12 cellular contexts compared by ENCODE assay signal in genomic region chr11:116837231-116838091, GRCh38. TPM values are rescaled to one million over a fixed set of nuclear protein-coding genes. Genes with fewer than 3 reads are reported as not detected.
DNase-seq lines count a peak whose midpoint lies in the region; ATAC-seq and TF ChIP-seq lines count a peak whose summit lies in the region.
"Had no signal": no experiment of that assay in that cellular context is flagged by ENCODE, and none has a peak within 500 bp of the region (broad histone marks: within the 10 kb centered on the region; RNA-seq: fewer than 3 reads in every experiment).

Gene APOA1, minus strand, starts transcription at chr11:116837622. Its CDS starts 235 bp downstream, at chr11:116837387.

- DNase-seq in heart left ventricle (peak in 2 of 5 donors; percentile 41 to 49), Right ventricle myocardium superior (no peak), heart right ventricle (peak in 1 of 2 donors; percentile 24), neural progenitor cell (ENCODE audit: low spot score) (peak; percentile 50), NAMALWA (ENCODE audit: low spot score) (no peak)
- DNase-seq in activated CD4-positive, alpha-beta T cell treated with anti-CD3 and anti-CD28 coated beads for 36 hours: no peak
- DNase-seq: transverse colon had no signal

- H3K4me2 ChIP-seq in neural progenitor cell: no peak within 1 kb of the TSS

- H3K27me3 ChIP-seq in heart left ventricle: no peaks in the 10 kb centered on the region
- no peaks in the 10 kb centered on the region for H3K27me3 ChIP-seq in heart right ventricle
- H3K27me3 ChIP-seq in neural progenitor cell: peaks cover 19% of the 10 kb centered on the region
- H3K27me3 ChIP-seq: breast epithelium, transverse colon had no signal

- peaks cover 2% of the 10 kb centered on the region for H3K27me3 Mint-ChIP-seq in neural progenitor cell (ENCODE audit: insufficient read depth, low read depth)
- H3K27me3 Mint-ChIP-seq in activated CD4-positive, alpha-beta T cell treated with anti-CD3 and anti-CD28 coated beads for 36 hours: peaks cover 3% of the 10 kb centered on the region

- H3K4me1 ChIP-seq in heart left ventricle: peaks cover 0 to 62% (median 29%) of the 10 kb centered on the region in 12 donors
- H3K4me1 ChIP-seq in heart right ventricle: peaks cover 11 to 63% (median 38%) of the 10 kb centered on the region in 9 donors
- peaks cover 14% of the 10 kb centered on the region for H3K4me1 ChIP-seq in neural progenitor cell
- H3K4me1 ChIP-seq: breast epithelium had no signal

- peaks cover 6% of the 10 kb centered on the region for H3F3A ChIP-seq in neural progenitor cell (ENCODE audit: low read depth)

- H3K4me3 Mint-ChIP-seq in neural progenitor cell: no peak within 1 kb of the TSS
- no peak within 1 kb of the TSS for H3K4me3 Mint-ChIP-seq in activated CD4-positive, alpha-beta T cell treated with anti-CD3 and anti-CD28 coated beads for 36 hours

- peak in 3 of 4 donors; percentile 20 to 39 (median 22) for ATAC-seq in heart left ventricle
- no peak for ATAC-seq in Right ventricle myocardium superior (ENCODE audit: poor library complexity)
- ATAC-seq in heart right ventricle: peak in 3 of 8 donors; percentile 8 to 55 (median 14)
- ATAC-seq in GM21717 (IDR thresholded peaks at IDR 0.05; ENCODE audit: unreplicated experiment): no peak
- no peak for ATAC-seq in GM18498 (IDR thresholded peaks at IDR 0.05; ENCODE audit: unreplicated experiment)
- no peak for ATAC-seq in activated CD4-positive, alpha-beta T cell treated with anti-CD3 and anti-CD28 coated beads for 36 hours

- TF ChIP-seq CTCF in heart left ventricle (IDR thresholded peaks at IDR 0.05): no peak
- TF ChIP-seq CTCF in heart right ventricle (IDR thresholded peaks at IDR 0.05): no peak
- no peak for TF ChIP-seq CTCF in neural progenitor cell (IDR thresholded peaks at IDR 0.05)

- H3K4me1 Mint-ChIP-seq in neural progenitor cell: peaks cover 41% of the 10 kb centered on the region
- peaks cover 11% of the 10 kb centered on the region for H3K4me1 Mint-ChIP-seq in activated CD4-positive, alpha-beta T cell treated with anti-CD3 and anti-CD28 coated beads for 36 hours

- no peaks in the 10 kb centered on the region for H3K36me3 ChIP-seq in heart left ventricle
- peaks cover 0 to 1% (median 0%) of the 10 kb centered on the region in 9 donors for H3K36me3 ChIP-seq in heart right ventricle
- no peaks in the 10 kb centered on the region for H3K36me3 ChIP-seq in neural progenitor cell
- H3K36me3 ChIP-seq: breast epithelium, transverse colon had no signal

- H3K27ac ChIP-seq in heart left ventricle (peak within 1 kb of the TSS; percentile 69 to 90 (median 82)), heart right ventricle (peak within 1 kb of the TSS; percentile 36 to 88 (median 83)), neural progenitor cell (no peak within 1 kb of the TSS)
- H3K27ac ChIP-seq: epithelial cell of prostate had no signal

- H3K27ac Mint-ChIP-seq in neural progenitor cell: peak within 1 kb of the TSS; percentile 94
- no peak within 1 kb of the TSS for H3K27ac Mint-ChIP-seq in activated CD4-positive, alpha-beta T cell treated with anti-CD3 and anti-CD28 coated beads for 36 hours

- no peak for TF ChIP-seq POLR2A in heart left ventricle (IDR thresholded peaks at IDR 0.05)

- no peaks in the 10 kb centered on the region for H3K36me3 Mint-ChIP-seq in neural progenitor cell
- no peaks in the 10 kb centered on the region for H3K36me3 Mint-ChIP-seq in activated CD4-positive, alpha-beta T cell treated with anti-CD3 and anti-CD28 coated beads for 36 hours (ENCODE audit: low read depth)

- intact Hi-C loops in heart left ventricle (cut with DNase I): loop anchor here in 4 of 10 donors (2.0 to 5.0 kb wide), 2 partner anchors 45 to 47 kb away; partner anchors contain the start of gene APOA5 (in 4 of the 4)
- intact Hi-C loops in Right ventricle myocardium superior (cut with DNase I): no loop called here
- intact Hi-C loops in heart right ventricle (cut with DNase I): loop anchor here in 7 of 10 donors (2.0 to 5.0 kb wide), 5 partner anchors 35 to 49 kb away; partner anchors contain the start of genes APOA5 (in 5 of the 7) and ZPR1 (in 1 of the 7)
- intact Hi-C loops in activated CD4-positive, alpha-beta T cell treated with anti-CD3 and anti-CD28 coated beads for 36 hours (cut with DNase I, micrococcal nuclease): loop anchor here in 1 of 2 experiments (5.0 kb wide), 1 partner anchor 105 kb away; no protein-coding TSS in a partner anchor

- peak within 1 kb of the TSS; percentile 50 for H2AFZ ChIP-seq in neural progenitor cell (replicated peaks)

- H3K79me2 ChIP-seq in neural progenitor cell (ENCODE audit: low read depth): no peaks in the 10 kb centered on the region

- WGBS in heart left ventricle, 4 donors: 51 to 60% (median 56%) methylated on average over 13 to 19 of the region's 19 CpGs
- WGBS in heart right ventricle, 2 donors: 55 to 57% methylated on average over 17 to 19 of the region's 19 CpGs

- no peak within 1 kb of the TSS for H3K9ac ChIP-seq in neural progenitor cell

- H3K9me3 ChIP-seq in heart left ventricle (no peaks in the 10 kb centered on the region), heart right ventricle (no peaks in the 10 kb centered on the region), neural progenitor cell (ENCODE audit: low read depth) (no peaks in the 10 kb centered on the region)
- H3K9me3 ChIP-seq: breast epithelium, transverse colon had no signal

- no peaks in the 10 kb centered on the region for H4K20me1 ChIP-seq in neural progenitor cell (ENCODE audit: low read depth)

- POLR2A ChIA-PET in activated CD4-positive, alpha-beta T cell treated with anti-CD3 and anti-CD28 coated beads for 36 hours (lab: Charles Lee): no interaction called here

- no peaks in the 10 kb centered on the region for H3K9me3 Mint-ChIP-seq in neural progenitor cell
- H3K9me3 Mint-ChIP-seq in activated CD4-positive, alpha-beta T cell treated with anti-CD3 and anti-CD28 coated beads for 36 hours (ENCODE audit: low read depth): no peaks in the 10 kb centered on the region

- peak within 1 kb of the TSS in 6 of 12 donors; percentile 37 to 55 (median 46) for H3K4me3 ChIP-seq in heart left ventricle
- peak within 1 kb of the TSS in 5 of 10 donors; percentile 42 to 53 (median 49) for H3K4me3 ChIP-seq in heart right ventricle
- no peak within 1 kb of the TSS for H3K4me3 ChIP-seq in neural progenitor cell

- CTCF ChIA-PET in activated CD4-positive, alpha-beta T cell treated with anti-CD3 and anti-CD28 coated beads for 36 hours (lab: Charles Lee): interaction anchor here (0.7 to 5.7 kb wide), 8 partner anchors 10 to 296 kb away, joined by 3 to 89 read pairs (median 10); partner anchors contain the start of genes APOA5 and ZPR1

RNA-seq across cellular contexts. Expression of gene APOA1, which starts in this region (rescaled TPM):
- total RNA-seq in heart left ventricle: 100 to 1,000 TPM in 2 of 9 donors, 10 to 100 TPM in 6, 1 to 10 TPM in 1; 10.0 to 383 (median 59.3) TPM
- 100 to 1,000 TPM in 1 of 2 donors, 10 to 100 TPM in 1; 87.7 to 422 TPM for polyA plus RNA-seq in heart left ventricle
- 8.4 TPM for total RNA-seq in Right ventricle myocardium superior
- total RNA-seq in heart right ventricle: 100 to 1,000 TPM in 2 of 10 donors, 10 to 100 TPM in 7, 1 to 10 TPM in 1; 3.8 to 178 (median 69.1) TPM
- 100 to 1,000 TPM in 1 of 2 donors, 10 to 100 TPM in 1; 71.5 to 398 TPM for polyA plus RNA-seq in heart right ventricle
- 0.84 and 2.7 TPM in 2 replicates for total RNA-seq in neural progenitor cell (ENCODE audit: low replicate concordance)
- total RNA-seq in activated CD4-positive, alpha-beta T cell treated with anti-CD3 and anti-CD28 coated beads for 36 hours: not detected
- total RNA-seq: LHCN-M2 had no signal

Comparison
In these comparisons a context has a peak if more than half of its experiments do, and no peak if none do; other contexts are left out.
1. ATAC-seq: peak in heart left ventricle (3 of 4); none in Right ventricle myocardium superior (single experiment), GM21717 (single experiment), GM18498 (single experiment) and activated CD4-positive, alpha-beta T cell treated with anti-CD3 and anti-CD28 coated beads for 36 hours (single experiment).